ENCODE assay signal across 8 cellular contexts in genomic region chr1:32204943-32205361, GRCh38. TPM values are rescaled to one million over a fixed set of nuclear protein-coding genes. Genes with fewer than 3 reads are reported as not detected.
DNase-seq lines count a peak whose midpoint lies in the region; ATAC-seq and TF ChIP-seq lines count a peak whose summit lies in the region.

No MANE protein-coding gene starts in this region.

- peak overlapping the region; percentile 88 for H3K9ac ChIP-seq in SK-N-MC (ENCODE audit: insufficient read length)

- H3K27ac ChIP-seq in SK-N-MC (no peak overlapping the region), foreskin keratinocyte (peak overlapping the region; percentile 72)

- peak overlapping the region; percentile 58 for H3K4me3 ChIP-seq in H7 (ENCODE audit: insufficient read depth, low read depth, low read length)
- peak overlapping the region; percentile 95 for H3K4me3 ChIP-seq in SK-N-MC
- H3K4me3 ChIP-seq in skeletal muscle cell (ENCODE audit: low read depth, low read length), result peak overlapping the region; percentile 81

- no peak for ATAC-seq in foreskin keratinocyte
- no peak for ATAC-seq in GM19397 (IDR thresholded peaks at IDR 0.05; ENCODE audit: unreplicated experiment)

- peak; percentile 70 for DNase-seq in H7
- DNase-seq in SK-N-MC (ENCODE audit: low read depth, low spot score), result no peak
- DNase-seq in foreskin keratinocyte, result no peak
- DNase-seq in skeletal muscle cell (ENCODE audit: low read depth), result no peak
- no peak for DNase-seq in MV-4-11 (lab: John Stamatoyannopoulos, UW)
- DNase-seq in RPMI8226, result no peak
- DNase-seq in HuH-7.5 (ENCODE audit: low spot score), result no peak

- H3K36me3 ChIP-seq in H7 (replicated peaks; ENCODE audit: control insufficient read depth, insufficient read depth, low read length) (peaks cover 1% of the 10 kb centered on the region), SK-N-MC (ENCODE audit: insufficient read depth, low read length) (no peaks in the 10 kb centered on the region; the same call in 1 of the 2 replicates)

- H3K9me3 ChIP-seq in SK-N-MC (ENCODE audit: low read depth, low read length), result no peaks in the 10 kb centered on the region

- H3K4me1 ChIP-seq in foreskin keratinocyte, result peaks cover 3% of the 10 kb centered on the region

- TF ChIP-seq CTCF in foreskin keratinocyte (conservative IDR thresholded peaks at IDR 0.05), result no peak

- H3K27me3 ChIP-seq in H7 (ENCODE audit: control insufficient read depth, insufficient read depth, low read length) (no peaks in the 10 kb centered on the region; the same call in 1 of the 2 replicates), foreskin keratinocyte (no peaks in the 10 kb centered on the region)

RNA-seq across cellular contexts. Expression of gene IQCC, which starts 0.5 kb away (rescaled TPM):
- total RNA-seq in H7 (2014; rRNA removed; shearing (Covaris generic)), result 8.3 and 8.7 TPM in 2 replicates
- 3.8 and 4.8 TPM in 2 replicates for total RNA-seq in foreskin keratinocyte
- 3.6 and 4.2 TPM in 2 replicates for polyA plus RNA-seq in foreskin keratinocyte

RNA-seq across cellular contexts. Expression of gene DCDC2B, which starts 3.9 kb away (rescaled TPM):
- total RNA-seq in H7 (2014; rRNA removed; shearing (Covaris generic)), result not detected in 2 replicates
- not detected in 2 replicates for total RNA-seq in foreskin keratinocyte
- not detected in 2 replicates for polyA plus RNA-seq in foreskin keratinocyte

RNA-seq across cellular contexts. Expression of gene CCDC28B, which starts 4.6 kb away (rescaled TPM):
- 56.0 and 57.8 TPM in 2 replicates for total RNA-seq in H7 (2014; rRNA removed; shearing (Covaris generic))
- total RNA-seq in foreskin keratinocyte, result 10.7 and 12.7 TPM in 2 replicates
- polyA plus RNA-seq in foreskin keratinocyte, result 14.0 and 15.0 TPM in 2 replicates

RNA-seq across cellular contexts. Expression of gene TMEM234, which starts 17.2 kb away (rescaled TPM):
- total RNA-seq in H7 (2014; rRNA removed; shearing (Covaris generic)), result 11.8 and 16.3 TPM in 2 replicates
- 16.0 and 18.5 TPM in 2 replicates for total RNA-seq in foreskin keratinocyte
- 19.6 and 20.0 TPM in 2 replicates for polyA plus RNA-seq in foreskin keratinocyte

RNA-seq across cellular contexts. Expression of gene EIF3I, which starts 17.3 kb away (rescaled TPM):
- total RNA-seq in H7 (2014; rRNA removed; shearing (Covaris generic)), result 458 and 547 TPM in 2 replicates
- 308 and 324 TPM in 2 replicates for total RNA-seq in foreskin keratinocyte
- polyA plus RNA-seq in foreskin keratinocyte, result 343 and 351 TPM in 2 replicates
